Comparison of ENCODE assay signal across 22 cellular contexts in the genomic region with DNA sequence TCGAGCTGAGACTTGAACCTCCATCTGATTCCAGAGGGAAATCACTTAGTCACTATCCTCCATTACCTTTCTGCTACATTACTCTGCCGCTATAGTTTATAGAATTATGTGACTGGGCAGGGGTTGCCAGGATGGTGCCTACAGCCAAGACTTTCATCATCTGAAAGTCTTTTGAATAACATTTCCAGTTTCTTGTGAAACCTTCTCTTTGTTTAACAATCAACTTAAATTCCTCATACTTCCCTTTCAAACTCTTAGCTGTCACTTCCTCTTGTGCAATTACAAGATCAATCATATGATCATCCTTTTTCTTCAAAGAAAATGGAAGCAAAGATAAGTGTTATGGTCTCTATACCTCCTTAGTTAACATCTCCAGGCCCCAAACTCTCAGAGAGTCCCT. TPM values are rescaled to one million over a fixed set of nuclear protein-coding genes. Genes with fewer than 3 reads are reported as not detected.
A peak's percentile ranks its signal among the peaks of the same experiment; 100 is the strongest.
DNase-seq lines count a peak whose midpoint lies in the region; ATAC-seq and TF ChIP-seq lines count a peak whose summit lies in the region.
"Had no signal": no experiment of that assay in that cellular context is flagged by ENCODE, and none has a peak within 500 bp of the region (broad histone marks: within the 10 kb centered on the region; RNA-seq: fewer than 3 reads in every experiment).

No MANE protein-coding gene starts in this region.

- no peaks in the 10 kb centered on the region for H3K36me3 ChIP-seq in BLaER1 treated with 17β-estradiol and CSF1 and Interleukin-3, amounts not matched to agents 10 nM and 100 nM
- H3K36me3 ChIP-seq in adipocyte (ENCODE audit: control insufficient read depth, insufficient read depth, low read length, severe bottlenecking) = no peaks in the 10 kb centered on the region
- H3K36me3 ChIP-seq in left lung = no peaks in the 10 kb centered on the region
- H3K36me3 ChIP-seq in thyroid gland = no peaks in the 10 kb centered on the region
- H3K36me3 ChIP-seq: breast epithelium, right atrium auricular region, vagina had no signal

- ATAC-seq in left lung (peak; percentile 51), HG03097 (IDR thresholded peaks at IDR 0.05; ENCODE audit: low FRiP score, unreplicated experiment) (no peak)
- ATAC-seq: WTC11 had no signal

- H3K27ac ChIP-seq in BLaER1 treated with 17β-estradiol and CSF1 and Interleukin-3, amounts not matched to agents 10 nM and 100 nM = peak overlapping the region in 10 of 11 experiments; percentile 23 to 81 (median 54); a peak in 17 of 22 replicates
- H3K27ac ChIP-seq in left lung (peak overlapping the region in 1 of 2 donors; percentile 76), thyroid gland (no peak overlapping the region)
- H3K27ac ChIP-seq: breast epithelium, GM23248, right atrium auricular region, vagina had no signal

- peaks cover 0 to 31% (median 14%) of the 10 kb centered on the region in 10 experiments; a peak in 12 of 20 replicates for H3K4me1 ChIP-seq in BLaER1 treated with 17β-estradiol and CSF1 and Interleukin-3, amounts not matched to agents 10 nM and 100 nM
- no peaks in the 10 kb centered on the region for H3K4me1 ChIP-seq in adipocyte (ENCODE audit: control insufficient read depth, insufficient read depth, low read length)
- peaks cover 0 to 24% of the 10 kb centered on the region in 2 donors for H3K4me1 ChIP-seq in left lung
- H3K4me1 ChIP-seq in thyroid gland = peaks cover 5 to 7% of the 10 kb centered on the region in 2 donors
- H3K4me1 ChIP-seq: breast epithelium, right atrium auricular region, vagina had no signal

- peak; percentile 19 for DNase-seq in NB4 (ENCODE audit: low read depth)
- DNase-seq in adipocyte (ENCODE audit: low read depth) = peak; percentile 35
- DNase-seq in left lung = no peak
- no peak for DNase-seq in SW 1271 (lab: John Stamatoyannopoulos, UW)
- no peak for DNase-seq in thyroid gland
- no peak for DNase-seq in HT-29 (ENCODE audit: low spot score)
- DNase-seq: ACHN; activated CD4-positive, alpha-beta memory T cell treated with anti-CD3 and anti-CD28 coated beads, Interleukin-2, amount 10 ng/mL, durations not matched to agents 7 days and 5 days; CD4-positive, alpha-beta memory T cell; DMS153; GM23248; mesenchymal stem cell; NCI-H1436 treated with DMSO at 0.1 percent for 48 hours; NCI-H524; SHP77; stimulated activated CD8-positive, alpha-beta memory T cell treated with anti-CD3 and anti-CD28 coated beads, Interleukin-4, amount 100 ng/mL, for 48 hours had no signal

- H3K9ac ChIP-seq in BLaER1 treated with 17β-estradiol and CSF1 and Interleukin-3, amounts not matched to agents 10 nM and 100 nM = no peak overlapping the region
- no peak overlapping the region for H3K9ac ChIP-seq in adipocyte (ENCODE audit: low read length)
- H3K9ac ChIP-seq: GM23248 had no signal

- TF ChIP-seq POLR2A in NB4 (IDR thresholded peaks at IDR 0.05; ENCODE audit: extremely low read depth, insufficient read length) = no peak
- no peak for TF ChIP-seq POLR2A in thyroid gland (IDR thresholded peaks at IDR 0.05)

- intact Hi-C loops in left lung (cut with DNase I) = no loop called here
- intact Hi-C loops in thyroid gland (cut with DNase I) = no loop called here

- TF ChIP-seq CTCF in NB4 (IDR thresholded peaks at IDR 0.05; ENCODE audit: low read depth, low read length) (no peak), left lung (IDR thresholded peaks at IDR 0.05) (no peak), thyroid gland (IDR thresholded peaks at IDR 0.05) (no peak)

- no peaks in the 10 kb centered on the region for H4K20me1 ChIP-seq in BLaER1 treated with 17β-estradiol and CSF1 and Interleukin-3, amounts not matched to agents 10 nM and 100 nM

- 90 to 99% methylated on average over 2 of the region's 2 CpGs for WGBS in thyroid gland, 2 donors

- no peaks in the 10 kb centered on the region for H3K27me3 ChIP-seq in BLaER1 treated with 17β-estradiol and CSF1 and Interleukin-3, amounts not matched to agents 10 nM and 100 nM
- H3K27me3 ChIP-seq in adipocyte (replicated peaks; ENCODE audit: control insufficient read depth, insufficient read depth, low read length) (peaks cover 20% of the 10 kb centered on the region), left lung (no peaks in the 10 kb centered on the region), thyroid gland (no peaks in the 10 kb centered on the region)
- H3K27me3 ChIP-seq: breast epithelium, right atrium auricular region, vagina had no signal

- H3K4me3 ChIP-seq in BLaER1 treated with 17β-estradiol and CSF1 and Interleukin-3, amounts not matched to agents 10 nM and 100 nM = no peak overlapping the region
- H3K4me3 ChIP-seq in NB4 (ENCODE audit: low read depth, low read length) (no peak overlapping the region), adipocyte (ENCODE audit: low read length) (no peak overlapping the region), left lung (no peak overlapping the region), thyroid gland (replicated peaks in 1 of 3) (no peak overlapping the region)
- H3K4me3 ChIP-seq: breast epithelium, GM23248, right atrium auricular region, vagina had no signal

- H3K4me2 ChIP-seq in BLaER1 treated with 17β-estradiol and CSF1 and Interleukin-3, amounts not matched to agents 10 nM and 100 nM = peak overlapping the region in 8 of 11 experiments; percentile 6 to 59 (median 46); a peak in 14 of 22 replicates

- peaks cover 0 to 39% (median 15%) of the 10 kb centered on the region in 11 experiments; a peak in 16 of 22 replicates for H3K9me3 ChIP-seq in BLaER1 treated with 17β-estradiol and CSF1 and Interleukin-3, amounts not matched to agents 10 nM and 100 nM (replicated peaks in 1 of 11)
- H3K9me3 ChIP-seq in adipocyte (ENCODE audit: control insufficient read depth, low read length) (no peaks in the 10 kb centered on the region), left lung (no peaks in the 10 kb centered on the region), thyroid gland (no peaks in the 10 kb centered on the region)
- H3K9me3 ChIP-seq: breast epithelium, right atrium auricular region, vagina had no signal

RNA-seq across cellular contexts. Expression of a gene that starts 25.4 kb away (rescaled TPM):
- total RNA-seq in left lung (10 to 100 TPM; 10.3 to 15.0 TPM), thyroid gland (10 to 100 TPM; 10.8 to 17.6 (median 13.6) TPM)
- 3.1 and 3.8 TPM in 2 replicates for total RNA-seq in HT-29 (2014; rRNA removed; shearing (Covaris generic))

Comparison
In these comparisons a context has a peak if more than half of its experiments do, and no peak if none do; other contexts are left out.
1. H3K27ac ChIP-seq: peak in BLaER1 treated with 17β-estradiol and CSF1 and Interleukin-3, amounts not matched to agents 10 nM and 100 nM (10 of 11); none in thyroid gland (0 of 3).
2. DNase-seq: peak in NB4 (single experiment) and adipocyte (single experiment); none in left lung (0 of 2), SW 1271 (0 of 2), thyroid gland (0 of 2) and HT-29 (single experiment).